ENCODE assay signal across 9 cellular contexts in the genomic region with DNA sequence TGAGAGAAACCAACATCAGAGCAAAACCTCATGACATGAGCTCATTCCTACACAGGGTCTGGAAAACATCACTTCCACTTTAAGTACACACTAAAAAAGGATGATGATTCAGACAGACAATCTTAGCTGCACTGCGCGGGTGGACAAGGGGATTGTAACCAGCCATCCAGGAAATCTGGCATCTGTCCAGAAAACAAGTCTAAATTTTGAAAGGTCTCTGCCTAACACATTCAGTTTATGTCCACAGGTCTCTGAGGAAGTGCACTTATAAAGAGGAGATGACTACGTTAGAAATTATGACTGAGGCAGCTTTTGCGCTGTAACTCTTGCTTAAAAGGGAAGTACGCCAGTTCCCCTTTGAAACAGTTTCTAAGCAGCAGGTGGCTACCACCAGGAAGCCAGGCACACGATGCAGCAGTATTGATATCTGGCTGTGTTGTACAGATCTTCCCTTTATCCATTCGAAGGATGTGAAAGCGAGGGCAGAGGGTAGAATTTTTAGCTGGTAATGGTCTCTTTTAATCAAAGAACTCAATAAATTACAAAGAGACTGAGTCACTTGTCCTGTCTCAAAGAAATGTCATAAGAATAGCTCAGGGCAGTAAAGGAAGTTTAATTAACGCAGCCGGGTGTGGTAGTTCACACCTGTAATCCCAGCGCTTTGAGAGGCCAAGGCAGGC.
DNase-seq lines count a peak whose midpoint lies in the region; ATAC-seq and TF ChIP-seq lines count a peak whose summit lies in the region.
"Had no signal": no experiment of that assay in that cellular context is flagged by ENCODE, and none has a peak within 500 bp of the region (broad histone marks: within the 10 kb centered on the region; RNA-seq: fewer than 3 reads in every experiment).

No MANE protein-coding gene starts in this region.

- CTCF ChIA-PET in Calu3 (lab: Charles Lee), result interaction anchor here (0.6 to 0.9 kb wide), 3 partner anchors 159 to 1406 kb away, joined by 3 read pairs; no protein-coding TSS in a partner anchor

- intact Hi-C loops in Calu3 (cut with micrococcal nuclease; ENCODE audit: unreplicated experiment), result no loop called here

- no peaks in the 10 kb centered on the region for H3K4me1 Mint-ChIP-seq in Calu3 (ENCODE audit: low read depth, unreplicated experiment)

- DNase-seq in RKO (ENCODE audit: low spot score) (peak; percentile 66), coronary artery (ENCODE audit: low spot score) (no peak), Calu3 (no peak)

- TF ChIP-seq CTCF in coronary artery (IDR thresholded peaks at IDR 0.05) (no peak), Calu3 (IDR thresholded peaks at IDR 0.05; ENCODE audit: unreplicated experiment) (no peak)

- no peaks in the 10 kb centered on the region for H3K27me3 ChIP-seq in BLaER1 treated with 17β-estradiol and CSF1 and Interleukin-3, amounts not matched to agents 10 nM and 100 nM
- no peaks in the 10 kb centered on the region for H3K27me3 ChIP-seq in muscle layer of colon (ENCODE audit: control insufficient read depth in 1 of 2, insufficient read depth in 2 of 2, low read length in 2 of 2)

- H3K4me3 Mint-ChIP-seq in Calu3 (ENCODE audit: low read depth, unreplicated experiment), result no peak overlapping the region
- H3K4me3 Mint-ChIP-seq: nephron had no signal

- no peaks in the 10 kb centered on the region for H3K36me3 Mint-ChIP-seq in Calu3 (ENCODE audit: insufficient read depth, unreplicated experiment)

- no peaks in the 10 kb centered on the region for H4K20me1 ChIP-seq in BLaER1 treated with 17β-estradiol and CSF1 and Interleukin-3, amounts not matched to agents 10 nM and 100 nM

- H3K4me3 ChIP-seq in BLaER1 treated with 17β-estradiol and CSF1 and Interleukin-3, amounts not matched to agents 10 nM and 100 nM, result no peak overlapping the region
- peak overlapping the region; percentile 1 for H3K4me3 ChIP-seq in coronary artery
- no peak overlapping the region for H3K4me3 ChIP-seq in muscle layer of colon (ENCODE audit: low read depth in 1 of 2, low read length in 2 of 2)

- no peak overlapping the region for H3K27ac Mint-ChIP-seq in Calu3 (ENCODE audit: unreplicated experiment)
- H3K27ac Mint-ChIP-seq: nephron had no signal

- peak overlapping the region; percentile 80 to 97 (median 88) for H3K27ac ChIP-seq in BLaER1 treated with 17β-estradiol and CSF1 and Interleukin-3, amounts not matched to agents 10 nM and 100 nM
- H3K27ac ChIP-seq in coronary artery (peak overlapping the region in 1 of 2 donors; percentile 60), muscle layer of colon (ENCODE audit: low read depth, low read length) (peak overlapping the region; percentile 54)

- no peaks in the 10 kb centered on the region for H3K27me3 Mint-ChIP-seq in Calu3 (ENCODE audit: unreplicated experiment)

- ATAC-seq in GM18861 (IDR thresholded peaks at IDR 0.05; ENCODE audit: unreplicated experiment), result peak; percentile 74
- peak; percentile 74 for ATAC-seq in HG03175 (IDR thresholded peaks at IDR 0.05; ENCODE audit: unreplicated experiment)
- ATAC-seq in GM18873 (IDR thresholded peaks at IDR 0.05; ENCODE audit: low FRiP score, unreplicated experiment), result no peak

- H3K9me3 ChIP-seq in BLaER1 treated with 17β-estradiol and CSF1 and Interleukin-3, amounts not matched to agents 10 nM and 100 nM (replicated peaks in 1 of 11), result no peaks in the 10 kb centered on the region
- H3K9me3 ChIP-seq in muscle layer of colon (ENCODE audit: low read length), result no peaks in the 10 kb centered on the region

- H3K36me3 ChIP-seq in BLaER1 treated with 17β-estradiol and CSF1 and Interleukin-3, amounts not matched to agents 10 nM and 100 nM, result no peaks in the 10 kb centered on the region
- H3K36me3 ChIP-seq in muscle layer of colon (ENCODE audit: insufficient read depth, low read length), result no peaks in the 10 kb centered on the region

- H3K9me3 Mint-ChIP-seq in Calu3 (ENCODE audit: low read depth, unreplicated experiment), result no peaks in the 10 kb centered on the region

- peak overlapping the region; percentile 55 to 80 (median 75) for H3K4me2 ChIP-seq in BLaER1 treated with 17β-estradiol and CSF1 and Interleukin-3, amounts not matched to agents 10 nM and 100 nM

- peak overlapping the region; percentile 63 to 85 (median 73) for H3K9ac ChIP-seq in BLaER1 treated with 17β-estradiol and CSF1 and Interleukin-3, amounts not matched to agents 10 nM and 100 nM
- H3K9ac ChIP-seq in muscle layer of colon (ENCODE audit: low read length), result no peak overlapping the region

- H3K4me1 ChIP-seq in BLaER1 treated with 17β-estradiol and CSF1 and Interleukin-3, amounts not matched to agents 10 nM and 100 nM, result peaks cover 25 to 54% (median 35%) of the 10 kb centered on the region in 10 experiments
- H3K4me1 ChIP-seq in muscle layer of colon (ENCODE audit: insufficient read depth, low read length), result peaks cover 22% of the 10 kb centered on the region

- BruUV-seq in Calu3 (replicated peaks; lab: Mats Ljungman, UMichigan), result no TSS peak
